6 cellular contexts compared by ENCODE assay signal in genomic region chrY:25399081-25399480, GRCh38.
DNase-seq lines count a peak whose midpoint lies in the region; ATAC-seq, FAIRE-seq and TF ChIP-seq lines count a peak whose summit lies in the region.
"Not testable (repeated sequence)": the region's sequence is repeated elsewhere in the genome, so short reads cannot be mapped to it uniquely, and the experiment has no call there.

No MANE protein-coding gene starts in this region.

- not testable (repeated sequence) for FAIRE-seq in A549 (lab: Jason Lieb, UNC)

- not testable (repeated sequence) for TF ChIP-seq EP300 in A549 (IDR thresholded peaks at IDR 0.05)

- POLR2A ChIA-PET in A549 (lab: Yijun Ruan, JAX); PC-3 (lab: Charles Lee; ENCODE audit: unreplicated experiment): not testable (repeated sequence)

- not testable (repeated sequence) for H3K9me2 ChIP-seq in PC-3 (replicated peaks; ENCODE audit: low read length)

- not testable (repeated sequence) for H3K36me3 ChIP-seq in PC-3 (ENCODE audit: low read depth, low read length); RWPE2 (ENCODE audit: low read depth); left lung; mucosa of descending colon (ENCODE audit: low read depth)

- not testable (repeated sequence) for H2AFZ ChIP-seq in PC-3 (ENCODE audit: low read length)

- ATAC-seq in A549, result peak; percentile 97 to 99
- peak; percentile 83 for ATAC-seq in PC-3
- ATAC-seq in RWPE2 (ENCODE audit: low read depth), result peak; percentile 98
- ATAC-seq in foreskin keratinocyte, result peak; percentile 100
- ATAC-seq in left lung, result peak; percentile 83
- ATAC-seq in mucosa of descending colon, result peak; percentile 63

- CTCF ChIA-PET in A549 (lab: Yijun Ruan, JAX); PC-3 (lab: Charles Lee): not testable (repeated sequence)

- BruUV-seq in PC-3 (replicated peaks; lab: Mats Ljungman, UMichigan), result not testable (repeated sequence)

- no CpG with 5 or more reads among the region's 2 CpGs for WGBS in A549 (ENCODE audit: missing lambda C conversion rate)

- intact Hi-C loops in PC-3 (cut with micrococcal nuclease); left lung (cut with DNase I); mucosa of descending colon (cut with DNase I, micrococcal nuclease): not testable (repeated sequence)

- TF ChIP-seq POLR2A in A549 (IDR thresholded peaks at IDR 0.05; ENCODE audit: low read length), result not testable (repeated sequence)

- H3K4me3 ChIP-seq in A549; PC-3 (ENCODE audit: low read length); RWPE2 (ENCODE audit: severe bottlenecking); left lung; mucosa of descending colon: not testable (repeated sequence)

- not testable (repeated sequence) for H3K4me1 ChIP-seq in A549; PC-3 (ENCODE audit: insufficient read depth, low read length); RWPE2 (ENCODE audit: insufficient read depth, poor library complexity, severe bottlenecking); foreskin keratinocyte; left lung; mucosa of descending colon (ENCODE audit: low read depth)

- not testable (repeated sequence) for H3K4me2 ChIP-seq in A549; PC-3 (ENCODE audit: low read length)

- H3K27me3 ChIP-seq in PC-3 (ENCODE audit: low read length); RWPE2 (ENCODE audit: insufficient read depth, poor library complexity, severe bottlenecking); foreskin keratinocyte; left lung: not testable (repeated sequence)

- TF ChIP-seq CTCF in A549 (IDR thresholded peaks at IDR 0.05); PC-3 (conservative IDR thresholded peaks at IDR 0.05; ENCODE audit: low read depth, low read length); RWPE2 (IDR thresholded peaks at IDR 0.05; ENCODE audit: poor library complexity, severe bottlenecking); foreskin keratinocyte (conservative IDR thresholded peaks at IDR 0.05); left lung (IDR thresholded peaks at IDR 0.05); mucosa of descending colon (IDR thresholded peaks at IDR 0.05): not testable (repeated sequence)

- H4K20me1 ChIP-seq in PC-3 (ENCODE audit: low read length), result not testable (repeated sequence)

- H3K79me2 ChIP-seq in PC-3 (ENCODE audit: low read length), result not testable (repeated sequence)

- not testable (repeated sequence) for DNase-seq in A549 (ENCODE audit: low read depth in 1 of 2, low spot score in 1 of 2); PC-3; RWPE2 (ENCODE audit: low spot score); foreskin keratinocyte; left lung; mucosa of descending colon

- H3K27ac ChIP-seq in A549; PC-3 (ENCODE audit: low read length); RWPE2 (ENCODE audit: poor library complexity, severe bottlenecking); foreskin keratinocyte; left lung: not testable (repeated sequence)

- not testable (repeated sequence) for H3K9ac ChIP-seq in PC-3 (ENCODE audit: low read length)

- TF ChIP-seq RAD21 in A549 (conservative IDR thresholded peaks at IDR 0.05 in 1 of 2, IDR thresholded peaks at IDR 0.05 in 1 of 2), result not testable (repeated sequence)

- not testable (repeated sequence) for H3F3A ChIP-seq in PC-3 (ENCODE audit: low read length, unreplicated experiment)

- H3K9me3 ChIP-seq in A549; PC-3 (ENCODE audit: low read length); RWPE2 (ENCODE audit: severe bottlenecking); left lung; mucosa of descending colon: not testable (repeated sequence)
